11 cellular contexts compared by ENCODE assay signal in the genomic region with DNA sequence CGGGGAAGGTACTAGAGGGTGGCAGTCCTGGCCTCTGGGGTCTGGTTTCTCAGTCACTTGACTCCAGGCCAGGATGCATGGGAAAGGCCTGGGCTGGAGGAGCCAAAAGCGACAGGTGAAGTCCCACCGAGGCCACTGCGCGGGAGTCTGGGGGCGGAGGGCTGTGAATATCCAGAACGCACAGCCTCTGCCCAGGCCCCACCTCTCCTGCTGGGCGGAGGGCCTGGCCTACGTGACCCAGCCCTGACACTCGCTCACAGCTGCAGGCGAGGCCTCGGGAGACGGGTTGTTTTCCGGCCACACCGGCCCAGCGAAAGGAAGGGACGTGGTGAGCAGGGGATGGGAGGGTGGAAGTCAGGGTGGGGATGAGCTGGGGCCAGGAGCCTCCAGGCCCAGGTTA.
A peak's percentile ranks its signal among the peaks of the same experiment; 100 is the strongest.
DNase-seq lines count a peak whose midpoint lies in the region; ATAC-seq and TF ChIP-seq lines count a peak whose summit lies in the region.
"Had no signal": no experiment of that assay in that cellular context is flagged by ENCODE, and none has a peak within 500 bp of the region (broad histone marks: within the 10 kb centered on the region; RNA-seq: fewer than 3 reads in every experiment).

No MANE protein-coding gene starts in this region.

- no peak for TF ChIP-seq POLR2A in Peyer's patch (IDR thresholded peaks at IDR 0.05)

- peaks cover 14 to 73% (median 18%) of the 10 kb centered on the region in 4 donors for H3K4me1 ChIP-seq in Peyer's patch

- ATAC-seq in Right ventricle myocardium superior (ENCODE audit: poor library complexity) (no peak), left cardiac atrium (no peak), HG03095 (IDR thresholded peaks at IDR 0.05; ENCODE audit: unreplicated experiment) (no peak)

- TF ChIP-seq CTCF in dorsolateral prefrontal cortex (IDR thresholded peaks at IDR 0.05 in 54 of 56, conservative IDR thresholded peaks at IDR 0.05 in 2 of 56; ENCODE audit: low read depth in 1 of 56, partially characterized antibody in 56 of 56) (no peak), Peyer's patch (IDR thresholded peaks at IDR 0.05) (no peak)

- H3K9me3 ChIP-seq in Peyer's patch: no peaks in the 10 kb centered on the region

- H3K36me3 ChIP-seq in Peyer's patch: peaks cover 0 to 36% (median 0%) of the 10 kb centered on the region in 3 donors

- peak overlapping the region in 32 of 59 donors; percentile 56 to 83 (median 66) for H3K4me3 ChIP-seq in dorsolateral prefrontal cortex
- H3K4me3 ChIP-seq in Peyer's patch: no peak overlapping the region

- H3K27me3 ChIP-seq in dorsolateral prefrontal cortex (no peaks in the 10 kb centered on the region), Peyer's patch (no peaks in the 10 kb centered on the region)

- intact Hi-C loops in Right ventricle myocardium superior (cut with DNase I): loop anchor here (5.0 to 10.0 kb wide), 3 partner anchors 36 to 379 kb away; no protein-coding TSS in a partner anchor
- intact Hi-C loops in left cardiac atrium (cut with DNase I): loop anchor here (5.0 to 10.0 kb wide), 3 partner anchors 36 to 179 kb away; partner anchors contain the start of gene NCOR2 (in 2 of the 2)
- intact Hi-C loops in dorsolateral prefrontal cortex (cut with DNase I): loop anchor here in 1 of 2 donors (10.0 kb wide), 1 partner anchor 179 kb away; the partner anchor contains the start of gene NCOR2

- DNase-seq in Right ventricle myocardium superior (peak; percentile 76), left cardiac atrium (no peak), dorsolateral prefrontal cortex (no peak), myocyte (ENCODE audit: low read depth) (peak; percentile 88), Peyer's patch (no peak), H4 (ENCODE audit: low spot score) (no peak)
- DNase-seq in activated T-cell treated with anti-CD3 and anti-CD28 coated beads, Interleukin-2, amount 50 U/mL, for 1 hour: no peak
- DNase-seq: activated CD4-positive, alpha-beta T cell treated with anti-CD3 and anti-CD28 coated beads, Interleukin-2, amount 10 ng/mL, durations not matched to agents 7 days and 5 days; NCI-H2029; SIG-M5 had no signal

- H3K27ac ChIP-seq in dorsolateral prefrontal cortex (peak overlapping the region in 45 of 59 donors; percentile 4 to 98 (median 66)), Peyer's patch (peak overlapping the region in 1 of 4 donors; percentile 96)

Comparison
In these comparisons a context has a peak if more than half of its experiments do, and no peak if none do; other contexts are left out.
1. DNase-seq: peak in Right ventricle myocardium superior (single experiment) and myocyte (single experiment); none in left cardiac atrium (single experiment), dorsolateral prefrontal cortex (0 of 10), Peyer's patch (0 of 3), activated T-cell treated with anti-CD3 and anti-CD28 coated beads, Interleukin-2, amount 50 U/mL, for 1 hour (single experiment) and H4 (single experiment).
2. H3K4me3 ChIP-seq: peak in dorsolateral prefrontal cortex (32 of 59); none in Peyer's patch (0 of 4).